ENCODE assay signal across 10 cellular contexts in the genomic region with DNA sequence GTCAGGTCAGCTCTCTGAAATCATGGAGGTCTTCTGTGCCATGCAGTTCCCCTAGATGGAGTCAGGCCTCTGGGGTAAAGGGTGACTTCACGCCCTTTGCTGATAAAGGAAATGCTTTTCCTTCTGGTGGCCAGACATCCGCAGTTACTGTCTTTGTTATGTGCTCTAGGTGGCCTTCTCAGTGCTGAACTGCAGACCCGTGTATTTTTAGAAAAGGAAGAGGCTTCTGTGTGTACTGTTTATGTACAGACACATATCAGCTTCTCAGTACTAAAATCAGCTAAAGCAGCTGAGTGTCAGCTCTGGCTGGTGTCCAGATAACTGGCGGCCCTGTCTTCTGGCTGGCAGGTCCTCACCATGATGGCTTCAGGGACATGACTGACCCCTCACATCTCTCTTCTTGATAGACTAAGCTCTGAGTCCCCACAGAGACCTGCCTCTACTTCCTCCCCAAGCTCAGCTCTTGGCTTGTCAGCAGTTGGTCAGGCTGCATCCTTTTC.
DNase-seq lines count a peak whose midpoint lies in the region; ATAC-seq, FAIRE-seq and TF ChIP-seq lines count a peak whose summit lies in the region.
"Had no signal": no experiment of that assay in that cellular context is flagged by ENCODE, and none has a peak within 500 bp of the region (broad histone marks: within the 10 kb centered on the region; RNA-seq: fewer than 3 reads in every experiment).

No MANE protein-coding gene starts in this region.

- no peaks in the 10 kb centered on the region for H3K79me2 ChIP-seq in K562 (ENCODE audit: control insufficient read depth, insufficient read depth, low read length)

- H3K36me3 Mint-ChIP-seq in nephron (ENCODE audit: low read depth), result no peaks in the 10 kb centered on the region

- peaks cover 2 to 5% of the 10 kb centered on the region in 2 experiments; a peak in 3 of 5 replicates for H3K27me3 ChIP-seq in K562 (ENCODE audit: control insufficient read depth in 2 of 2, insufficient read depth in 2 of 2, low read length in 2 of 2)

- no peak for FAIRE-seq in K562 (lab: Jason Lieb, UNC)
- FAIRE-seq in RCC 7860 (lab: Jason Lieb, UNC), result no peak
- FAIRE-seq: colon had no signal

- ATAC-seq in GM19463 (IDR thresholded peaks at IDR 0.05; ENCODE audit: unreplicated experiment), result peak; percentile 57
- ATAC-seq in HG03457 (IDR thresholded peaks at IDR 0.05; ENCODE audit: unreplicated experiment), result peak; percentile 33
- ATAC-seq in K562, result peak; percentile 68
- no peak for ATAC-seq in HG03442 (IDR thresholded peaks at IDR 0.05; ENCODE audit: unreplicated experiment)

- no peak overlapping the region for H3K4me3 Mint-ChIP-seq in nephron

- peak overlapping the region; percentile 37 for H2AFZ ChIP-seq in K562 (ENCODE audit: low read depth, low read length)

- H3K9me1 ChIP-seq in K562 (ENCODE audit: control insufficient read depth, insufficient read depth, low read length), result peaks cover 4% of the 10 kb centered on the region

- POLR2A ChIA-PET in K562 (lab: Yijun Ruan, JAX), result interaction anchor here (0.7 kb wide), 1 partner anchor 16 kb away, joined by 4 read pairs; no protein-coding TSS in a partner anchor

- H3K27ac Mint-ChIP-seq in nephron, result peak overlapping the region; percentile 46 to 87 (median 82)

- no peaks in the 10 kb centered on the region for H4K20me1 ChIP-seq in K562 (replicated peaks; ENCODE audit: control insufficient read depth, insufficient read depth, low read length)

- BruUV-seq in K562 (replicated peaks; lab: Mats Ljungman, UMichigan), result no TSS peak

- H3K4me2 ChIP-seq in K562 (ENCODE audit: insufficient read depth, low read length), result peak overlapping the region; percentile 1; the same call in 1 of the 2 replicates
- H3K4me2 ChIP-seq: KMS-11 had no signal

- no peak overlapping the region for H3K9ac ChIP-seq in K562 (ENCODE audit: insufficient read depth in 1 of 2, low read depth in 2 of 2, low read length in 2 of 2)
- H3K9ac ChIP-seq: KMS-11 had no signal

- TF ChIP-seq RAD21 in K562 (CRISPR knock-in tag; conservative IDR thresholded peaks at IDR 0.05 in 1 of 2, IDR thresholded peaks at IDR 0.05 in 1 of 2), result peak in 1 of 2 experiments; percentile 16; a peak in 1 of 4 replicates

- peaks cover 65% of the 10 kb centered on the region for H3K4me1 Mint-ChIP-seq in nephron

- H3K9me3 ChIP-seq in K562 (replicated peaks; ENCODE audit: control insufficient read depth, insufficient read depth, low read depth, low read length), result no peaks in the 10 kb centered on the region

- in situ Hi-C loops in K562 (cut with MboI), result no loop called here

- TF ChIP-seq POLR2A in K562 (conservative IDR thresholded peaks at IDR 0.05), result no peak

- no peak overlapping the region for H3K27ac ChIP-seq in K562 (ENCODE audit: extremely low read depth, low read depth, low read length)
- H3K27ac ChIP-seq: KMS-11 had no signal

- peak in 1 of 4 experiments; percentile 28 for DNase-seq in K562 (ENCODE audit: extremely low read depth in 1 of 4, low spot score in 3 of 4)
- no peak for DNase-seq in RCC 7860 (ENCODE audit: low spot score)
- DNase-seq in activated effector memory CD4-positive, alpha-beta T cell treated with Interleukin-2 at 50 U/mL for 16 hours, result no peak
- no peak for DNase-seq in ecto neural progenitor cell (ENCODE audit: low spot score)

- H3K9me3 Mint-ChIP-seq in nephron, result no peaks in the 10 kb centered on the region

- CTCF ChIA-PET in K562 (lab: Yijun Ruan, JAX; ENCODE audit: low intra/inter-chr PET ratio), result no interaction called here

- H3K36me3 ChIP-seq in K562 (ENCODE audit: control insufficient read depth, insufficient read depth, low read length), result no peaks in the 10 kb centered on the region

- peaks cover 11% of the 10 kb centered on the region for H3K27me3 Mint-ChIP-seq in nephron (ENCODE audit: low read depth)

- 0% methylated on average over 4 of the region's 4 CpGs for WGBS in K562 (ENCODE audit: insufficient coverage, low coverage, missing lambda C conversion rate)

- peaks cover 0 to 12% of the 10 kb centered on the region in 2 experiments; a peak in 2 of 5 replicates for H3K4me1 ChIP-seq in K562 (replicated peaks in 1 of 2; ENCODE audit: control insufficient read depth in 2 of 2, insufficient read depth in 2 of 2, low read length in 2 of 2)

- intact Hi-C loops in K562 (cut with micrococcal nuclease), result no loop called here

- H3K4me3 ChIP-seq in K562, result no peak overlapping the region

- TF ChIP-seq CTCF in K562 (IDR thresholded peaks at IDR 0.05 in 2 of 3, conservative IDR thresholded peaks at IDR 0.05 in 1 of 3; ENCODE audit: insufficient read depth in 2 of 3, low read depth in 1 of 3, low read length in 3 of 3) (no peak), nephron (IDR thresholded peaks at IDR 0.05; ENCODE audit: unreplicated experiment in 3 of 3) (no peak)

- TF ChIP-seq EP300 in K562 (IDR thresholded peaks at IDR 0.05; ENCODE audit: low read length), result no peak

TF ChIP-seq in K562, 482 proteins besides CTCF, POLR2A, EP300 and RAD21:
- TF ChIP-seq RBM39 (optimal IDR thresholded peaks at IDR 0.05; ENCODE audit: low read depth, low read length) (no peak), NFIX (CRISPR knock-in tag; IDR thresholded peaks at IDR 0.05; ENCODE audit: low read depth) (no peak), NR2C2 (CRISPR knock-in tag; IDR thresholded peaks at IDR 0.05) (no peak), NR2C2 (tag; IDR thresholded peaks at IDR 0.05) (peak; percentile 56), MBD2 (IDR thresholded peaks at IDR 0.05; ENCODE audit: borderline replicate concordance, low read depth) (no peak), ZBTB17 (CRISPR knock-in tag; IDR thresholded peaks at IDR 0.05) (0 out of 2 replicates have a peak, but pooled peaks have one; percentile 4), NR2C1 (IDR thresholded peaks at IDR 0.05) (no peak), NR2C1 (tag; IDR thresholded peaks at IDR 0.05) (0 out of 2 replicates have a peak, but pooled peaks have one; percentile 53), NFIC (IDR thresholded peaks at IDR 0.05) (peak; percentile 49; the same call in 1 of the 2 replicates)
- TF ChIP-seq, protein P1, sequence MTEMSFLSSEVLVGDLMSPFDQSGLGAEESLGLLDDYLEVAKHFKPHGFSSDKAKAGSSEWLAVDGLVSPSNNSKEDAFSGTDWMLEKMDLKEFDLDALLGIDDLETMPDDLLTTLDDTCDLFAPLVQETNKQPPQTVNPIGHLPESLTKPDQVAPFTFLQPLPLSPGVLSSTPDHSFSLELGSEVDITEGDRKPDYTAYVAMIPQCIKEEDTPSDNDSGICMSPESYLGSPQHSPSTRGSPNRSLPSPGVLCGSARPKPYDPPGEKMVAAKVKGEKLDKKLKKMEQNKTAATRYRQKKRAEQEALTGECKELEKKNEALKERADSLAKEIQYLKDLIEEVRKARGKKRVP (CRISPR knock-in tag; IDR thresholded peaks at IDR 0.05), result peak; percentile 31; the same call in 1 of the 2 replicates
- TF ChIP-seq, protein P2, sequence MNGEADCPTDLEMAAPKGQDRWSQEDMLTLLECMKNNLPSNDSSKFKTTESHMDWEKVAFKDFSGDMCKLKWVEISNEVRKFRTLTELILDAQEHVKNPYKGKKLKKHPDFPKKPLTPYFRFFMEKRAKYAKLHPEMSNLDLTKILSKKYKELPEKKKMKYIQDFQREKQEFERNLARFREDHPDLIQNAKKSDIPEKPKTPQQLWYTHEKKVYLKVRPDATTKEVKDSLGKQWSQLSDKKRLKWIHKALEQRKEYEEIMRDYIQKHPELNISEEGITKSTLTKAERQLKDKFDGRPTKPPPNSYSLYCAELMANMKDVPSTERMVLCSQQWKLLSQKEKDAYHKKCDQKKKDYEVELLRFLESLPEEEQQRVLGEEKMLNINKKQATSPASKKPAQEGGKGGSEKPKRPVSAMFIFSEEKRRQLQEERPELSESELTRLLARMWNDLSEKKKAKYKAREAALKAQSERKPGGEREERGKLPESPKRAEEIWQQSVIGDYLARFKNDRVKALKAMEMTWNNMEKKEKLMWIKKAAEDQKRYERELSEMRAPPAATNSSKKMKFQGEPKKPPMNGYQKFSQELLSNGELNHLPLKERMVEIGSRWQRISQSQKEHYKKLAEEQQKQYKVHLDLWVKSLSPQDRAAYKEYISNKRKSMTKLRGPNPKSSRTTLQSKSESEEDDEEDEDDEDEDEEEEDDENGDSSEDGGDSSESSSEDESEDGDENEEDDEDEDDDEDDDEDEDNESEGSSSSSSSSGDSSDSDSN (IDR thresholded peaks at IDR 0.05; ENCODE audit: borderline replicate concordance in 1 of 2, low read depth in 2 of 2, low read length in 2 of 2), result no peak
